17 cellular contexts compared by ENCODE assay signal in genomic region chr11:43835104-43835503, GRCh38. TPM values are rescaled to one million over a fixed set of nuclear protein-coding genes. Genes with fewer than 3 reads are reported as not detected.
A peak's percentile ranks its signal among the peaks of the same experiment; 100 is the strongest.
DNase-seq lines count a peak whose midpoint lies in the region; ATAC-seq, FAIRE-seq and TF ChIP-seq lines count a peak whose summit lies in the region.
"Had no signal": no experiment of that assay in that cellular context is flagged by ENCODE, and none has a peak within 500 bp of the region (broad histone marks: within the 10 kb centered on the region; RNA-seq: fewer than 3 reads in every experiment).

No MANE protein-coding gene starts in this region.

- no peak overlapping the region for H2BK5ac ChIP-seq in trophoblast cell (ENCODE audit: low read depth, low read length, poor library complexity)

- H3K4me1 ChIP-seq in astrocyte (ENCODE audit: insufficient read depth, low read length) (peaks cover 18% of the 10 kb centered on the region), gastroesophageal sphincter (peaks cover 8 to 52% (median 23%) of the 10 kb centered on the region in 3 donors), trophoblast cell (ENCODE audit: control insufficient read depth in 1 of 2, insufficient read depth in 2 of 2, low read length in 2 of 2) (peaks cover 0 to 3% of the 10 kb centered on the region in 2 experiments), mucosa of descending colon (ENCODE audit: low read depth) (no peaks in the 10 kb centered on the region)
- H3K4me1 ChIP-seq: breast epithelium had no signal

- no peaks in the 10 kb centered on the region for H3K27me3 ChIP-seq in astrocyte (ENCODE audit: insufficient read depth, low read length)
- H3K27me3 ChIP-seq in gastroesophageal sphincter, result no peaks in the 10 kb centered on the region
- no peaks in the 10 kb centered on the region for H3K27me3 ChIP-seq in trophoblast cell (ENCODE audit: insufficient read depth, low read length)
- H3K27me3 ChIP-seq: breast epithelium had no signal

- H2AK5ac ChIP-seq in trophoblast cell (ENCODE audit: low read length), result no peak overlapping the region

- no peak overlapping the region for H3K27ac ChIP-seq in astrocyte (ENCODE audit: low read depth, low read length)
- peak overlapping the region; percentile 48 to 78 (median 63) for H3K27ac ChIP-seq in gastroesophageal sphincter
- H3K27ac ChIP-seq in trophoblast cell (ENCODE audit: low read depth, low read length), result no peak overlapping the region
- H3K27ac ChIP-seq: breast epithelium, PC-9, SK-N-MC had no signal

- H4K91ac ChIP-seq in trophoblast cell (ENCODE audit: low read depth, low read length), result no peak overlapping the region

- peaks cover 5% of the 10 kb centered on the region for H4K20me1 ChIP-seq in astrocyte (ENCODE audit: insufficient read depth, low read length)

- H3K9me3 ChIP-seq in astrocyte (ENCODE audit: insufficient read depth, low read depth, low read length) (no peaks in the 10 kb centered on the region), gastroesophageal sphincter (no peaks in the 10 kb centered on the region), trophoblast cell (ENCODE audit: insufficient read depth, low read depth, low read length) (no peaks in the 10 kb centered on the region), mucosa of descending colon (no peaks in the 10 kb centered on the region)
- H3K9me3 ChIP-seq: breast epithelium had no signal

- intact Hi-C loops in mucosa of descending colon (cut with DNase I, micrococcal nuclease), result no loop called here

- DNase-seq in GM12892 (ENCODE audit: insufficient read length), result no peak
- no peak for DNase-seq in astrocyte (ENCODE audit: low read depth)
- DNase-seq in trophoblast cell, result peak in 1 of 2 donors; percentile 54
- DNase-seq in cortex of kidney (lab: John Stamatoyannopoulos, UW), result no peak
- no peak for DNase-seq in mucosa of descending colon
- DNase-seq in NCI-H226, result no peak
- DNase-seq: activated naive CD4-positive, alpha-beta T cell treated with anti-CD3 and anti-CD28 coated beads, Interleukin-2, amount 50 U/mL, for 16 hours; effector CD8-positive, alpha-beta T cell; NCI-H1694 treated with DMSO at 0.1 percent for 48 hours; NCI-H510A; PC-9; stimulated activated naive CD8-positive, alpha-beta T cell treated with anti-CD3 and anti-CD28 coated beads, Interleukin-15, amount 100 ng/mL, for 72 hours had no signal

- peak overlapping the region; percentile 6 for H3K27ac Mint-ChIP-seq in astrocyte (ENCODE audit: unreplicated experiment)
- H3K27ac Mint-ChIP-seq: stimulated activated naive CD8-positive, alpha-beta T cell treated with anti-CD3 and anti-CD28 coated beads, Interleukin-15, amount 100 ng/mL, for 72 hours had no signal

- H2BK12ac ChIP-seq in trophoblast cell (ENCODE audit: low read length), result no peak overlapping the region

- ATAC-seq in gastroesophageal sphincter (no peak), mucosa of descending colon (no peak), HG02981 (IDR thresholded peaks at IDR 0.05; ENCODE audit: unreplicated experiment) (no peak)
- ATAC-seq: left lobe of liver; stimulated activated naive CD8-positive, alpha-beta T cell treated with anti-CD3 and anti-CD28 coated beads, Interleukin-15, amount 100 ng/mL, for 72 hours had no signal

- no peak overlapping the region for H3K14ac ChIP-seq in trophoblast cell (ENCODE audit: low read length)

- H3K4me3 ChIP-seq in astrocyte (ENCODE audit: insufficient read depth, low read depth, low read length) (no peak overlapping the region), gastroesophageal sphincter (no peak overlapping the region), trophoblast cell (ENCODE audit: low read depth, low read length) (no peak overlapping the region), mucosa of descending colon (no peak overlapping the region)
- H3K4me3 ChIP-seq: breast epithelium, PC-9, SK-N-MC had no signal

- no peak overlapping the region for H2AFZ ChIP-seq in astrocyte (ENCODE audit: low read depth, low read length)
- H2AFZ ChIP-seq in trophoblast cell (ENCODE audit: insufficient read depth, low read length, poor library complexity), result no peak overlapping the region
- H2AFZ ChIP-seq: PC-9 had no signal

- H3K23ac ChIP-seq in trophoblast cell (ENCODE audit: low read length), result peak overlapping the region; percentile 13

- no peak overlapping the region for H3K4ac ChIP-seq in trophoblast cell (ENCODE audit: low read depth, low read length)

- H3K9ac ChIP-seq in astrocyte (ENCODE audit: low read length) (peak overlapping the region; percentile 7), trophoblast cell (ENCODE audit: low read length) (no peak overlapping the region)

- no peak overlapping the region for H4K12ac ChIP-seq in trophoblast cell (ENCODE audit: low read depth, low read length)

- TF ChIP-seq POLR2A in GM12892 (IDR thresholded peaks at IDR 0.05; ENCODE audit: low read depth, low read length) (no peak), gastroesophageal sphincter (IDR thresholded peaks at IDR 0.05) (no peak)

- no peak overlapping the region for H3K4me2 ChIP-seq in astrocyte (ENCODE audit: low read length)
- H3K4me2 ChIP-seq in trophoblast cell (ENCODE audit: low read length), result no peak overlapping the region
- H3K4me2 ChIP-seq: PC-9 had no signal

- no peaks in the 10 kb centered on the region for H3K36me3 ChIP-seq in astrocyte (ENCODE audit: insufficient read depth, low read length)
- no peaks in the 10 kb centered on the region for H3K36me3 ChIP-seq in gastroesophageal sphincter
- H3K36me3 ChIP-seq in trophoblast cell (ENCODE audit: control insufficient read depth in 1 of 2, insufficient read depth in 2 of 2, low read length in 2 of 2), result no peaks in the 10 kb centered on the region
- H3K36me3 ChIP-seq in mucosa of descending colon (ENCODE audit: low read depth), result no peaks in the 10 kb centered on the region
- H3K36me3 ChIP-seq: breast epithelium had no signal

- peak; percentile 81 for FAIRE-seq in GM12892 (lab: Jason Lieb, UNC)
- no peak for FAIRE-seq in astrocyte (lab: Jason Lieb, UNC)

- TF ChIP-seq CTCF in astrocyte (IDR thresholded peaks at IDR 0.05; ENCODE audit: insufficient read depth, low read depth, low read length) (no peak), gastroesophageal sphincter (IDR thresholded peaks at IDR 0.05) (no peak), mucosa of descending colon (IDR thresholded peaks at IDR 0.05) (no peak)

- H4K8ac ChIP-seq in trophoblast cell (ENCODE audit: low read depth, low read length), result no peak overlapping the region

- H3K9me3 Mint-ChIP-seq in astrocyte (ENCODE audit: unreplicated experiment), result no peaks in the 10 kb centered on the region
- H3K9me3 Mint-ChIP-seq: stimulated activated naive CD8-positive, alpha-beta T cell treated with anti-CD3 and anti-CD28 coated beads, Interleukin-15, amount 100 ng/mL, for 72 hours had no signal

- TF ChIP-seq EP300 in gastroesophageal sphincter (IDR thresholded peaks at IDR 0.05), result no peak

- H3K27me3 Mint-ChIP-seq in astrocyte (ENCODE audit: low read depth, unreplicated experiment), result no peaks in the 10 kb centered on the region
- H3K27me3 Mint-ChIP-seq: stimulated activated naive CD8-positive, alpha-beta T cell treated with anti-CD3 and anti-CD28 coated beads, Interleukin-15, amount 100 ng/mL, for 72 hours had no signal

- H3K18ac ChIP-seq in trophoblast cell (ENCODE audit: low read length), result peak overlapping the region; percentile 65

- peaks cover 3% of the 10 kb centered on the region for H3K36me3 Mint-ChIP-seq in astrocyte (ENCODE audit: low read depth, unreplicated experiment)

- peaks cover 39% of the 10 kb centered on the region for H3K4me1 Mint-ChIP-seq in astrocyte (ENCODE audit: low read depth, unreplicated experiment)

- no peaks in the 10 kb centered on the region for H3K79me1 ChIP-seq in trophoblast cell (ENCODE audit: low read length)

- no peak overlapping the region for H3K4me3 Mint-ChIP-seq in astrocyte (ENCODE audit: unreplicated experiment)
- H3K4me3 Mint-ChIP-seq: stimulated activated naive CD8-positive, alpha-beta T cell treated with anti-CD3 and anti-CD28 coated beads, Interleukin-15, amount 100 ng/mL, for 72 hours had no signal

- no peaks in the 10 kb centered on the region for H3K79me2 ChIP-seq in astrocyte (ENCODE audit: insufficient read depth, low read length)
- no peaks in the 10 kb centered on the region for H3K79me2 ChIP-seq in trophoblast cell (ENCODE audit: control insufficient read depth, insufficient read depth, low read length, poor library complexity)

- no peak overlapping the region for H2BK120ac ChIP-seq in trophoblast cell (ENCODE audit: insufficient read depth, low read length, poor library complexity)

- 25 to 31% methylated on average over 1 to 7 of the region's 7 CpGs for WGBS in gastroesophageal sphincter (ENCODE audit: low coverage in 1 of 2), 2 donors
- 100% methylated on average over 1 of the region's 7 CpGs for WGBS in trophoblast cell (ENCODE audit: extremely low coverage, insufficient coverage, insufficient read length)

RNA-seq across cellular contexts. Expression of gene ALKBH3, which starts 45.5 kb away (rescaled TPM):
- polyA plus RNA-seq in GM12892 (2012; ENCODE audit: missing spikeins), result 36.3 TPM
- 24.8 and 30.5 TPM in 2 replicates for total RNA-seq in astrocyte
- total RNA-seq in gastroesophageal sphincter, result 10 to 100 TPM; 24.0 to 41.3 (median 37.1) TPM
- 9.7 and 10.0 TPM in 2 replicates for polyA plus RNA-seq in trophoblast cell (2013)
- 10 to 100 TPM; 18.9 to 27.7 (median 27.0) TPM for total RNA-seq in mucosa of descending colon

Comparison
In these comparisons a context has a peak if more than half of its experiments do, and no peak if none do; other contexts are left out.
1. H3K27ac ChIP-seq: peak in gastroesophageal sphincter (4 of 4); none in astrocyte (single experiment) and trophoblast cell (single experiment).